Comparison of ENCODE assay signal across 30 cellular contexts in the genomic region with DNA sequence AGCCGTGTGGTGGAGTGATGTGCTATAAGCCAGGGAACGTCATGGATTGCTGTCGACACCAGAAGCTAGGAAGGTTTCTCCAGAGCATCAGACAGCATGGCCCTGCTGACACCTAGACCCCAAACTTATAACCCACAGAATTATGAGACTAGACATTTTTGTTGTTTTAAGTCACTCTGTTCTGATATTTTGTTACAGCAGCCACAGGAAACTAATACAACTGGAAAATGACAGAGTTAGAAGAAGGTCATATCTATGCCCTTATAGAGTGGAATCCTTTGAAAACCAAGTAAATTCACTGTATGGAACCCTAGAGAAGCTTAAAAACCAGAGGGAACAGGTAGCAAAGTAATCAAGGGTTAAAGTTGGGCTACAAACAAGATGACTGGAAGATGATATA.
"Had no signal": no experiment of that assay in that cellular context is flagged by ENCODE, and none has a peak within 500 bp of the region (broad histone marks: within the 10 kb centered on the region; RNA-seq: fewer than 3 reads in every experiment).

No MANE protein-coding gene starts in this region.

- H3K27ac Mint-ChIP-seq: activated CD4-positive, alpha-beta memory T cell treated with anti-CD3 and anti-CD28 coated beads, Interleukin-2, amount 10 ng/mL, durations not matched to agents 7 days and 5 days; activated CD8-positive, alpha-beta memory T cell treated with anti-CD3 and anti-CD28 coated beads, Interleukin-2, amount 10 ng/mL, durations not matched to agents 7 days and 5 days; activated naive CD4-positive, alpha-beta T cell treated with anti-CD3 and anti-CD28 coated beads, Interleukin-2, amount 10 ng/mL, durations not matched to agents 7 days and 5 days; activated naive CD8-positive, alpha-beta T cell treated with anti-CD3 and anti-CD28 coated beads, Interleukin-2, amount 10 ng/mL, durations not matched to agents 7 days and 5 days; brain; T-helper 1 cell treated with Interleukin-12 subunit alpha and Interleukin-12 subunit beta and Interleukin-4 antibody, amounts not matched to agents 30 μg/mL and 1 μg/mL, for 36 hours; T-helper 2 cell treated with Interferon-gamma antibody and Interleukin-4, amounts not matched to agents 5 μg/mL and 100 μg/mL, for 36 hours; WTC11 had no signal

- H3K9me3 Mint-ChIP-seq: activated CD4-positive, alpha-beta memory T cell treated with anti-CD3 and anti-CD28 coated beads, Interleukin-2, amount 10 ng/mL, durations not matched to agents 7 days and 5 days; activated naive CD4-positive, alpha-beta T cell treated with anti-CD3 and anti-CD28 coated beads, Interleukin-2, amount 10 ng/mL, durations not matched to agents 7 days and 5 days; WTC11 had no signal

- H3K4me3 ChIP-seq: SJCRH30, SK-N-MC had no signal

- DNase-seq: activated CD4-positive, alpha-beta memory T cell treated with anti-CD3 and anti-CD28 coated beads, Interleukin-2, amount 10 ng/mL, durations not matched to agents 7 days and 5 days; activated CD4-positive, alpha-beta T cell treated with anti-CD3 and anti-CD28 coated beads for 48 hours; activated CD4-positive, CD25-positive, alpha-beta regulatory T cell treated with anti-CD3 and anti-CD28 coated beads, Interleukin-2, amount 50 U/mL, for 72 hours; activated CD8-positive, alpha-beta memory T cell treated with anti-CD3 and anti-CD28 coated beads for 24 hours; activated CD8-positive, alpha-beta memory T cell treated with anti-CD3 and anti-CD28 coated beads, Interleukin-2, amount 10 ng/mL, durations not matched to agents 7 days and 5 days; activated CD8-positive, alpha-beta memory T cell treated with anti-CD3 and anti-CD28 coated beads, Interleukin-2, amount 50 U/mL, for 48 hours; activated effector memory CD4-positive, alpha-beta T cell treated with Interleukin-2 at 50 U/mL for 16 hours; activated naive CD4-positive, alpha-beta T cell treated with anti-CD3 and anti-CD28 coated beads, Interleukin-2, amount 10 ng/mL, durations not matched to agents 7 days and 5 days; activated naive CD8-positive, alpha-beta T cell treated with anti-CD3 and anti-CD28 coated beads, Interleukin-2, amount 10 ng/mL, durations not matched to agents 7 days and 5 days; activated T-cell treated with anti-CD3 and anti-CD28 coated beads, Interleukin-2, amount 50 U/mL, for 48 hours; amygdala; central memory CD4-positive, alpha-beta T cell; Karpas-422; KBM-7; NCI-H1105; NCI-H1417 treated with DMSO at 0.1 percent for 48 hours; NCI-H187 treated with DMSO at 0.1 percent for 48 hours; NCI-H2081; NCI-H226; NCI-H446 treated with DMSO at 0.1 percent for 48 hours; NCI-H524; NCI-H69; SHP77; SJCRH30 had no signal

- H3K4me3 Mint-ChIP-seq: activated CD4-positive, alpha-beta memory T cell treated with anti-CD3 and anti-CD28 coated beads, Interleukin-2, amount 10 ng/mL, durations not matched to agents 7 days and 5 days; activated CD8-positive, alpha-beta memory T cell treated with anti-CD3 and anti-CD28 coated beads, Interleukin-2, amount 10 ng/mL, durations not matched to agents 7 days and 5 days; activated naive CD4-positive, alpha-beta T cell treated with anti-CD3 and anti-CD28 coated beads, Interleukin-2, amount 10 ng/mL, durations not matched to agents 7 days and 5 days; activated naive CD8-positive, alpha-beta T cell treated with anti-CD3 and anti-CD28 coated beads, Interleukin-2, amount 10 ng/mL, durations not matched to agents 7 days and 5 days; brain; T-helper 1 cell treated with Interleukin-12 subunit alpha and Interleukin-12 subunit beta and Interleukin-4 antibody, amounts not matched to agents 30 μg/mL and 1 μg/mL, for 36 hours; T-helper 2 cell treated with Interferon-gamma antibody and Interleukin-4, amounts not matched to agents 5 μg/mL and 100 μg/mL, for 36 hours; WTC11 had no signal

- H3K27me3 Mint-ChIP-seq: activated CD4-positive, alpha-beta memory T cell treated with anti-CD3 and anti-CD28 coated beads, Interleukin-2, amount 10 ng/mL, durations not matched to agents 7 days and 5 days; activated CD8-positive, alpha-beta memory T cell treated with anti-CD3 and anti-CD28 coated beads, Interleukin-2, amount 10 ng/mL, durations not matched to agents 7 days and 5 days; activated naive CD4-positive, alpha-beta T cell treated with anti-CD3 and anti-CD28 coated beads, Interleukin-2, amount 10 ng/mL, durations not matched to agents 7 days and 5 days; activated naive CD8-positive, alpha-beta T cell treated with anti-CD3 and anti-CD28 coated beads, Interleukin-2, amount 10 ng/mL, durations not matched to agents 7 days and 5 days; brain had no signal

- H3K4me1 ChIP-seq: SJCRH30 had no signal

- H3K27me3 ChIP-seq: SJCRH30 had no signal

- H3K4me1 Mint-ChIP-seq: activated naive CD4-positive, alpha-beta T cell treated with anti-CD3 and anti-CD28 coated beads, Interleukin-2, amount 10 ng/mL, durations not matched to agents 7 days and 5 days; brain had no signal

- H3K27ac ChIP-seq: SJCRH30, SK-N-MC had no signal

- ATAC-seq: activated CD8-positive, alpha-beta memory T cell treated with anti-CD3 and anti-CD28 coated beads, Interleukin-2, amount 10 ng/mL, durations not matched to agents 7 days and 5 days; Panc1; WTC11 had no signal
